24 cellular contexts compared by ENCODE assay signal in the genomic region with DNA sequence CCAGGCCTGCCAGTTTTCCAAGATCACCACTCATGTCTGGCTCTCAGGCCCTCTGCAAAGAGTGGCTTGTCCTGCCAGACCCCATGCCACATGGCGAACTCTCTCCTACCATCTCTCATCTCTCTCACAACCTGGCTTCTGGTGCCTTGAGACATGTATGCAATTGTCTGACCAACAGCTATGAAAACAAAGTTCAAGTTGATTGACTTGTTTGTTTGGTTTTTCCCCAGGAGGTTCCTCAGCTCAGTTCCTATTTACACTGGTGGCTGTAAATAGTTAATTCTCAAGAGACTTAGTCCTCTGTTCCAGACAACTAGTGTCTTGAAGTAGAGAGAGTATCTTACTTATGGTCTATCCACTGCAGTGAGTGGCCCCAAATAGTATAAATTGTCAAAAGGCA.
"Had no signal": no experiment of that assay in that cellular context is flagged by ENCODE, and none has a peak within 500 bp of the region (broad histone marks: within the 10 kb centered on the region; RNA-seq: fewer than 3 reads in every experiment).

No MANE protein-coding gene starts in this region.

- DNase-seq: activated B cell treated with CpG ODN at 0.5 μM for 24 hours; activated CD4-positive, alpha-beta T cell treated with anti-CD3 and anti-CD28 coated beads for 1 hour; activated CD4-positive, alpha-beta T cell treated with anti-CD3 and anti-CD28 coated beads, Interleukin-2, amount 10 ng/mL, durations not matched to agents 24 days and 14 days; activated CD4-positive, alpha-beta T cell treated with anti-CD3 and anti-CD28 coated beads, Interleukin-2, amount 50 U/mL, for 48 hours; activated CD8-positive, alpha-beta memory T cell treated with anti-CD3 and anti-CD28 coated beads, Interleukin-2, amount 10 ng/mL, durations not matched to agents 7 days and 5 days; activated effector memory CD4-positive, alpha-beta T cell treated with anti-CD3 and anti-CD28 coated beads, Interleukin-2, amount 50 U/mL, for 16 hours; activated naive CD4-positive, alpha-beta T cell treated with Interleukin-2 at 50 U/mL for 16 hours; activated naive CD8-positive, alpha-beta T cell treated with anti-CD3 and anti-CD28 coated beads, Interleukin-2, amount 50 U/mL, for 24 hours; activated T-cell treated with anti-CD3 and anti-CD28 coated beads, Interleukin-2, amount 50 U/mL, for 4 hours; amniotic stem cell; body of pancreas; Karpas-422; NCI-H1105 treated with DMSO at 0.1 percent for 48 hours; NCI-H1436 treated with DMSO at 0.1 percent for 48 hours; NCI-H187; NCI-H2081; NCI-H2171; NCI-H2227 treated with DMSO at 0.1 percent for 48 hours; NCI-H446 treated with DMSO at 0.1 percent for 48 hours; NCI-H526 treated with DMSO at 0.1 percent for 48 hours; Right ventricle myocardium superior; RPMI8226 had no signal

- H3K4me3 ChIP-seq: ascending aorta, body of pancreas had no signal

- H3K36me3 ChIP-seq: ascending aorta had no signal

- ATAC-seq: activated CD8-positive, alpha-beta memory T cell treated with anti-CD3 and anti-CD28 coated beads, Interleukin-2, amount 10 ng/mL, durations not matched to agents 7 days and 5 days; activated naive CD4-positive, alpha-beta T cell treated with anti-CD3 and anti-CD28 coated beads, Interleukin-2, amount 50 U/mL, for 72 hours; activated naive CD8-positive, alpha-beta T cell treated with anti-CD3 and anti-CD28 coated beads, Interleukin-2, amount 50 U/mL, for 24 hours; activated T-cell treated with anti-CD3 and anti-CD28 coated beads, Interleukin-2, amount 50 U/mL, for 4 hours; body of pancreas had no signal

- H3K27me3 ChIP-seq: ascending aorta, body of pancreas had no signal

- H3K4me1 ChIP-seq: ascending aorta, body of pancreas had no signal

- H3K27ac ChIP-seq: ascending aorta, body of pancreas had no signal

- H3K9me3 ChIP-seq: ascending aorta, body of pancreas had no signal
